10 cellular contexts compared by ENCODE assay signal in genomic region chr12:12443482-12443881, GRCh38.
DNase-seq lines count a peak whose midpoint lies in the region; ATAC-seq and TF ChIP-seq lines count a peak whose summit lies in the region.
"Had no signal": no experiment of that assay in that cellular context is flagged by ENCODE, and none has a peak within 500 bp of the region (broad histone marks: within the 10 kb centered on the region; RNA-seq: fewer than 3 reads in every experiment).

No MANE protein-coding gene starts in this region.

- H3K27me3 ChIP-seq in lung (ENCODE audit: control insufficient read depth, insufficient read depth) (no peaks in the 10 kb centered on the region), thymus (ENCODE audit: control insufficient read depth, insufficient read depth) (no peaks in the 10 kb centered on the region)

- CTCF ChIA-PET in activated CD4-positive, alpha-beta T cell treated with anti-CD3 and anti-CD28 coated beads for 36 hours (lab: Charles Lee), result interaction anchor here (0.5 to 1.7 kb wide), 3 partner anchors 12 to 109 kb away, joined by 3 to 5 read pairs (median 3); no protein-coding TSS in a partner anchor

- H3K36me3 Mint-ChIP-seq in activated CD4-positive, alpha-beta T cell treated with anti-CD3 and anti-CD28 coated beads for 36 hours (ENCODE audit: low read depth), result peaks cover 12% of the 10 kb centered on the region

- no peaks in the 10 kb centered on the region for H3K9me3 Mint-ChIP-seq in activated CD4-positive, alpha-beta T cell treated with anti-CD3 and anti-CD28 coated beads for 36 hours (ENCODE audit: low read depth)

- no peak for ATAC-seq in activated CD4-positive, alpha-beta T cell treated with anti-CD3 and anti-CD28 coated beads for 36 hours
- ATAC-seq in lung (ENCODE audit: insufficient read depth, low FRiP score) (no peak), GM21723 (IDR thresholded peaks at IDR 0.05; ENCODE audit: unreplicated experiment) (no peak), HG03460 (IDR thresholded peaks at IDR 0.05; ENCODE audit: unreplicated experiment) (no peak)

- no peaks in the 10 kb centered on the region for H3K27me3 Mint-ChIP-seq in activated CD4-positive, alpha-beta T cell treated with anti-CD3 and anti-CD28 coated beads for 36 hours

- H3K9me3 ChIP-seq in lung (ENCODE audit: control insufficient read depth in 2 of 2, insufficient read depth in 1 of 2, low read length in 1 of 2) (no peaks in the 10 kb centered on the region), thymus (ENCODE audit: control insufficient read depth) (no peaks in the 10 kb centered on the region)

- POLR2A ChIA-PET in activated CD4-positive, alpha-beta T cell treated with anti-CD3 and anti-CD28 coated beads for 36 hours (lab: Charles Lee), result interaction anchor here (0.6 to 0.8 kb wide), 2 partner anchors 31 to 59 kb away, joined by 4 to 8 read pairs; no protein-coding TSS in a partner anchor

- 61 to 79% methylated on average over 5 of the region's 5 CpGs for WGBS in lung, 2 donors
- WGBS in thymus, result 80% methylated on average over 5 of the region's 5 CpGs

- H3K4me3 Mint-ChIP-seq in activated CD4-positive, alpha-beta T cell treated with anti-CD3 and anti-CD28 coated beads for 36 hours, result no peak overlapping the region

- H3K4me1 ChIP-seq in lung (ENCODE audit: control insufficient read depth in 2 of 2, insufficient read depth in 2 of 2, low read length in 2 of 2) (peaks cover 12 to 31% of the 10 kb centered on the region in 2 donors), thymus (ENCODE audit: control insufficient read depth, insufficient read depth, low read length) (peaks cover 56% of the 10 kb centered on the region)

- peak overlapping the region; percentile 56 for H3K27ac Mint-ChIP-seq in activated CD4-positive, alpha-beta T cell treated with anti-CD3 and anti-CD28 coated beads for 36 hours

- TF ChIP-seq CTCF in lung (IDR thresholded peaks at IDR 0.05; ENCODE audit: control extremely low read depth, extremely low read depth), result no peak

- intact Hi-C loops in activated CD4-positive, alpha-beta T cell treated with anti-CD3 and anti-CD28 coated beads for 36 hours (cut with DNase I, micrococcal nuclease), result loop anchor here (2.0 to 5.0 kb wide), 3 partner anchors 64 to 119 kb away; partner anchors contain the start of gene DUSP16 (in 2 of the 2)

- H3K4me3 ChIP-seq in lung, result no peak overlapping the region
- no peak overlapping the region for H3K4me3 ChIP-seq in thymus (ENCODE audit: low read length)

- H3K36me3 ChIP-seq in lung (ENCODE audit: control insufficient read depth in 2 of 2, insufficient read depth in 2 of 2, low read length in 2 of 2) (no peaks in the 10 kb centered on the region), thymus (ENCODE audit: control insufficient read depth, insufficient read depth) (no peaks in the 10 kb centered on the region)

- H3K27ac ChIP-seq in lung (ENCODE audit: low read depth in 1 of 2, low read length in 1 of 2) (peak overlapping the region; percentile 35 to 48), thymus (ENCODE audit: low read depth) (peak overlapping the region; percentile 98)

- peaks cover 76% of the 10 kb centered on the region for H3K4me1 Mint-ChIP-seq in activated CD4-positive, alpha-beta T cell treated with anti-CD3 and anti-CD28 coated beads for 36 hours

- DNase-seq in activated CD4-positive, alpha-beta T cell treated with anti-CD3 and anti-CD28 coated beads for 36 hours, result no peak
- no peak for DNase-seq in activated CD4-positive, alpha-beta T cell treated with anti-CD3 and anti-CD28 coated beads for 4 hours
- DNase-seq in cerebellum (ENCODE audit: low spot score) (peak; percentile 35), lung (ENCODE audit: low spot score) (no peak)
- DNase-seq in stimulated activated CD4-positive, alpha-beta T cell treated with anti-CD3 and anti-CD28 coated beads, Interleukin-4, amount 100 ng/mL, for 24 hours, result no peak
- DNase-seq: cortex of kidney, KG1 had no signal
